In genomic region chr3:60146121-60146520, GRCh38 we compare ENCODE assay signal across 21 cellular contexts.
DNase-seq lines count a peak whose midpoint lies in the region; ATAC-seq and TF ChIP-seq lines count a peak whose summit lies in the region.
"Had no signal": no experiment of that assay in that cellular context is flagged by ENCODE, and none has a peak within 500 bp of the region (broad histone marks: within the 10 kb centered on the region; RNA-seq: fewer than 3 reads in every experiment).

No MANE protein-coding gene starts in this region.

- H3K4me1 ChIP-seq in mesendoderm (ENCODE audit: control insufficient read depth, low read depth, low read length) (no peaks in the 10 kb centered on the region), right atrium auricular region (no peaks in the 10 kb centered on the region)

- in situ Hi-C loops in GM13977 (cut with MboI; ENCODE audit: low pct_unique_long_range_greater_than_20kb, low sequenced_read_pairs, unreplicated experiment), result no loop called here

- H2BK5ac ChIP-seq in mesendoderm (ENCODE audit: low read length), result no peak overlapping the region

- H3K18ac ChIP-seq in mesendoderm (ENCODE audit: low read length), result no peak overlapping the region

- H3K4me3 ChIP-seq in mesendoderm (ENCODE audit: low read length) (no peak overlapping the region), right atrium auricular region (no peak overlapping the region)

- no peaks in the 10 kb centered on the region for H3K79me2 ChIP-seq in mesendoderm (ENCODE audit: control insufficient read depth, insufficient read depth, low read length)

- no peaks in the 10 kb centered on the region for H3K9me3 ChIP-seq in right atrium auricular region

- no peak overlapping the region for H3K4me2 ChIP-seq in mesendoderm (ENCODE audit: low read length)
- H3K4me2 ChIP-seq: KMS-11 had no signal

- H3K27me3 ChIP-seq in mesendoderm (ENCODE audit: insufficient read depth, low read length, poor library complexity), result no peaks in the 10 kb centered on the region
- no peaks in the 10 kb centered on the region for H3K27me3 ChIP-seq in right atrium auricular region

- no peaks in the 10 kb centered on the region for H3K36me3 ChIP-seq in mesendoderm (ENCODE audit: control insufficient read depth, insufficient read depth, low read length)
- H3K36me3 ChIP-seq in right atrium auricular region, result no peaks in the 10 kb centered on the region

- no peak overlapping the region for H4K8ac ChIP-seq in mesendoderm (ENCODE audit: low read depth, low read length)

- no peak overlapping the region for H2AK5ac ChIP-seq in mesendoderm (ENCODE audit: low read length)

- ATAC-seq in GM18861 (IDR thresholded peaks at IDR 0.05; ENCODE audit: unreplicated experiment), result no peak
- ATAC-seq: HCT116, Panc1 had no signal

- DNase-seq in HT1080 (ENCODE audit: low read depth) (peak; percentile 11), foreskin melanocyte (peak; percentile 68), mesendoderm (peak; percentile 54), retina (peak; percentile 25), NCI-H82 treated with DMSO at 0.1 percent for 48 hours (lab: John Stamatoyannopoulos, UW; ENCODE audit: unreplicated experiment) (no peak), GM13977 (ENCODE audit: low spot score) (no peak), right atrium auricular region (ENCODE audit: low spot score) (no peak)
- DNase-seq: AML-193; CD8-positive, alpha-beta memory T cell; IMR-90; NCI-H1092 treated with DMSO at 0.1 percent for 48 hours; NCI-H1436 treated with DMSO at 0.1 percent for 48 hours; NCI-H2029; NCI-H226; NCI-H510A treated with DMSO at 0.1 percent for 48 hours; NCI-H774 had no signal

- no peak overlapping the region for H2BK15ac ChIP-seq in mesendoderm (replicated peaks; ENCODE audit: low read depth)

- TF ChIP-seq CTCF in GM13977 (IDR thresholded peaks at IDR 0.05; ENCODE audit: extremely low read depth, insufficient read depth, missing control alignments) (no peak), right atrium auricular region (IDR thresholded peaks at IDR 0.05) (no peak)

- H3K27ac ChIP-seq in mesendoderm (ENCODE audit: low read depth, low read length) (no peak overlapping the region), right atrium auricular region (no peak overlapping the region)
- H3K27ac ChIP-seq: C4-2B, KMS-11 had no signal

- H4K5ac ChIP-seq in mesendoderm (ENCODE audit: low read length), result no peak overlapping the region

- no peaks in the 10 kb centered on the region for H3K79me1 ChIP-seq in mesendoderm (ENCODE audit: low read length)

- no peak overlapping the region for H2BK120ac ChIP-seq in mesendoderm (ENCODE audit: low read depth, low read length)

- WGBS in mesendoderm (ENCODE audit: extremely low coverage, insufficient coverage, low lambda C conversion rate), result no CpG with 5 or more reads among the region's 1 CpG

- no peak overlapping the region for H3K9ac ChIP-seq in mesendoderm (ENCODE audit: low read length)
- H3K9ac ChIP-seq: KMS-11 had no signal

- H3K56ac ChIP-seq in mesendoderm (ENCODE audit: low read length), result no peak overlapping the region

- no peak overlapping the region for H3K23ac ChIP-seq in mesendoderm (ENCODE audit: low read length)

- no peak overlapping the region for H3K4ac ChIP-seq in mesendoderm (ENCODE audit: low read depth, low read length)

Comparison
In these comparisons a context has a peak if more than half of its experiments do, and no peak if none do; other contexts are left out.
1. DNase-seq: peak in HT1080 (single experiment), foreskin melanocyte (single experiment), mesendoderm (single experiment) and retina (single experiment); none in NCI-H82 treated with DMSO at 0.1 percent for 48 hours (single experiment), GM13977 (single experiment) and right atrium auricular region (single experiment).